ENCODE assay signal across 22 cellular contexts in the genomic region with DNA sequence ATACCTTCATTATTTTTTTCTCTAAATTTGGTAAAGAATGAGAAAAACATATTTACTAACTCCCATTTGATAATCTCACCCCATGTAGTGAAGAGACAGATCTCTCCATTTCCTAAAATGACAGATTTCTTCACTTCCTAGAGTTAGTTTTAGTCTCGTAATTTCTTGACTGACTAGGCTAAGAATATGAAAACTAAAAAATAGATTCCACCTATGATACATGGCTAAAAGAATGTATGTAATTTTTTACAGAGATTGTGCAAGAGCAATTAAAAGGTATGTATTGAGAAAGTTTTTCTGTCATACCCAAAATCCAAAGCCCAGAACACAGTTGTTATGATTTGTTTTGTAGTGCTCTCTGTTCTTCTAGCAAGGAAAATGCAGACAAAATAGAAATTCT. TPM values are rescaled to one million over a fixed set of nuclear protein-coding genes. Genes with fewer than 3 reads are reported as not detected.
DNase-seq lines count a peak whose midpoint lies in the region; ATAC-seq, FAIRE-seq and TF ChIP-seq lines count a peak whose summit lies in the region.
"Had no signal": no experiment of that assay in that cellular context is flagged by ENCODE, and none has a peak within 500 bp of the region (broad histone marks: within the 10 kb centered on the region; RNA-seq: fewer than 3 reads in every experiment).

No MANE protein-coding gene starts in this region.

- H3K9me3 Mint-ChIP-seq in MCF 10A (ENCODE audit: unreplicated experiment): no peaks in the 10 kb centered on the region
- peaks cover 6% of the 10 kb centered on the region for H3K9me3 Mint-ChIP-seq in natural killer cell treated with Interleukin-12 subunit alpha and Interleukin-12 subunit beta and Interleukin-15 and Interleukin-18, amount 100 ng/mL, for 72 hours

- TF ChIP-seq POLR2A in breast epithelium (IDR thresholded peaks at IDR 0.05) (no peak), GM12891 (IDR thresholded peaks at IDR 0.05; ENCODE audit: low read depth, low read length) (no peak)

- no peak for FAIRE-seq in GM12891 (lab: Jason Lieb, UNC)

- no peaks in the 10 kb centered on the region for H3K27me3 ChIP-seq in breast epithelium
- no peaks in the 10 kb centered on the region for H3K27me3 ChIP-seq in smooth muscle cell (ENCODE audit: low read depth)
- H3K27me3 ChIP-seq in lower lobe of right lung (ENCODE audit: low read depth): no peaks in the 10 kb centered on the region

- DNase-seq in MCF 10A (ENCODE audit: unreplicated experiment) (peak; percentile 53), breast epithelium (ENCODE audit: low spot score in 2 of 2) (no peak), RWPE1 (ENCODE audit: low spot score) (peak; percentile 34), epithelial cell of esophagus (ENCODE audit: low read depth) (peak; percentile 44), smooth muscle cell (lab: John Stamatoyannopoulos, UW; ENCODE audit: unreplicated experiment) (no peak), lower lobe of right lung (no peak), GM12891 (ENCODE audit: insufficient read length, low spot score) (no peak)
- DNase-seq in natural killer cell treated with Interleukin-12 subunit alpha and Interleukin-12 subunit beta and Interleukin-15 and Interleukin-18, amount 100 ng/mL, for 72 hours (ENCODE audit: low spot score): no peak
- DNase-seq: 8988T; Calu3; CD8-positive, alpha-beta memory T cell; MV-4-11; NCI-H1694; NCI-H2081; NCI-H2171; NCI-H345; NCI-H524; NCI-H774; OCI-M1 had no signal

- peaks cover 27% of the 10 kb centered on the region for H3K4me1 Mint-ChIP-seq in MCF 10A (ENCODE audit: insufficient read depth, unreplicated experiment)
- no peaks in the 10 kb centered on the region for H3K4me1 Mint-ChIP-seq in natural killer cell treated with Interleukin-12 subunit alpha and Interleukin-12 subunit beta and Interleukin-15 and Interleukin-18, amount 100 ng/mL, for 72 hours (ENCODE audit: low read depth in 2 of 2)
- H3K4me1 Mint-ChIP-seq: CD8-positive, alpha-beta memory T cell had no signal

- H3F3A ChIP-seq in smooth muscle cell (ENCODE audit: low read depth): no peaks in the 10 kb centered on the region

- H3K36me3 Mint-ChIP-seq in MCF 10A (ENCODE audit: insufficient read depth, unreplicated experiment): no peaks in the 10 kb centered on the region
- H3K36me3 Mint-ChIP-seq in natural killer cell treated with Interleukin-12 subunit alpha and Interleukin-12 subunit beta and Interleukin-15 and Interleukin-18, amount 100 ng/mL, for 72 hours: peaks cover 5% of the 10 kb centered on the region
- H3K36me3 Mint-ChIP-seq: CD8-positive, alpha-beta memory T cell had no signal

- no peaks in the 10 kb centered on the region for H3K4me1 ChIP-seq in breast epithelium
- H3K4me1 ChIP-seq in smooth muscle cell (ENCODE audit: low read depth): no peaks in the 10 kb centered on the region
- H3K4me1 ChIP-seq in lower lobe of right lung: no peaks in the 10 kb centered on the region
- H3K4me1 ChIP-seq: HAP-1 had no signal

- no peaks in the 10 kb centered on the region for H4K20me1 ChIP-seq in smooth muscle cell (ENCODE audit: low read depth)

- H3K36me3 ChIP-seq in breast epithelium: no peaks in the 10 kb centered on the region
- no peaks in the 10 kb centered on the region for H3K36me3 ChIP-seq in smooth muscle cell (ENCODE audit: low read depth)
- H3K36me3 ChIP-seq in lower lobe of right lung: no peaks in the 10 kb centered on the region
- H3K36me3 ChIP-seq: HAP-1 had no signal

- CTCF ChIA-PET in MCF 10A (lab: Yijun Ruan, JAX) (interaction anchor here (1.3 kb wide), 1 partner anchor 10 kb away, joined by 3 read pairs; the partner anchor contains the start of gene NALCN), RWPE1 (lab: Yijun Ruan, JAX) (no interaction called here)

- H3K9me3 ChIP-seq in breast epithelium: no peaks in the 10 kb centered on the region
- no peaks in the 10 kb centered on the region for H3K9me3 ChIP-seq in smooth muscle cell (replicated peaks; ENCODE audit: low read depth)
- no peaks in the 10 kb centered on the region for H3K9me3 ChIP-seq in lower lobe of right lung
- H3K9me3 ChIP-seq: HAP-1 had no signal

- ATAC-seq in lower lobe of right lung: no peak
- no peak for ATAC-seq in natural killer cell treated with Interleukin-12 subunit alpha and Interleukin-12 subunit beta and Interleukin-15 and Interleukin-18, amount 100 ng/mL, for 72 hours

- 85% methylated on average over 1 of the region's 1 CpG for WGBS in smooth muscle cell (ENCODE audit: low lambda C conversion rate)

- BruUV-seq in MCF 10A (replicated peaks; lab: Mats Ljungman, UMichigan): no TSS peak

- H3K79me2 ChIP-seq in smooth muscle cell (ENCODE audit: low read depth): no peaks in the 10 kb centered on the region

- no peak overlapping the region for H3K9ac ChIP-seq in smooth muscle cell (ENCODE audit: low read depth)

- peak overlapping the region; percentile 5 for H2AFZ ChIP-seq in smooth muscle cell (ENCODE audit: low read depth)

- intact Hi-C loops in MCF 10A (cut with micrococcal nuclease) (no loop called here), breast epithelium (cut with DNase I; ENCODE audit: low total_unique reads) (no loop called here), lower lobe of right lung (cut with DNase I) (no loop called here)

- no peaks in the 10 kb centered on the region for H3K27me3 Mint-ChIP-seq in MCF 10A (ENCODE audit: insufficient read depth, unreplicated experiment)
- peaks cover 0 to 11% of the 10 kb centered on the region in 2 donors for H3K27me3 Mint-ChIP-seq in natural killer cell treated with Interleukin-12 subunit alpha and Interleukin-12 subunit beta and Interleukin-15 and Interleukin-18, amount 100 ng/mL, for 72 hours

- POLR2A ChIA-PET in MCF 10A (lab: Yijun Ruan, JAX): interaction anchor here (0.7 kb wide), 1 partner anchor 261 kb away, joined by 3 read pairs; no protein-coding TSS in a partner anchor
- POLR2A ChIA-PET in RWPE1 (lab: Yijun Ruan, JAX; ENCODE audit: low non-redundant PET): no interaction called here

- peak overlapping the region; percentile 55 for H3K27ac Mint-ChIP-seq in MCF 10A (ENCODE audit: low read depth, unreplicated experiment)
- no peak overlapping the region for H3K27ac Mint-ChIP-seq in natural killer cell treated with Interleukin-12 subunit alpha and Interleukin-12 subunit beta and Interleukin-15 and Interleukin-18, amount 100 ng/mL, for 72 hours
- H3K27ac Mint-ChIP-seq: CD8-positive, alpha-beta memory T cell had no signal

- H3K27ac ChIP-seq in breast epithelium: no peak overlapping the region
- H3K27ac ChIP-seq in RWPE1: no peak overlapping the region
- H3K27ac ChIP-seq in smooth muscle cell (ENCODE audit: low read depth): no peak overlapping the region
- H3K27ac ChIP-seq in lower lobe of right lung: no peak overlapping the region
- H3K27ac ChIP-seq: C4-2B had no signal

- no peak overlapping the region for H3K4me2 ChIP-seq in smooth muscle cell

- H3K4me3 ChIP-seq in breast epithelium: no peak overlapping the region
- H3K4me3 ChIP-seq in epithelial cell of esophagus (ENCODE audit: low read length): no peak overlapping the region
- H3K4me3 ChIP-seq in smooth muscle cell: no peak overlapping the region
- H3K4me3 ChIP-seq in lower lobe of right lung: no peak overlapping the region
- H3K4me3 ChIP-seq: HAP-1 had no signal

- TF ChIP-seq CTCF in MCF 10A (IDR thresholded peaks at IDR 0.05; ENCODE audit: unreplicated experiment) (no peak), breast epithelium (IDR thresholded peaks at IDR 0.05) (no peak), RWPE1 (conservative IDR thresholded peaks at IDR 0.05; ENCODE audit: low read depth) (no peak), epithelial cell of esophagus (IDR thresholded peaks at IDR 0.05; ENCODE audit: insufficient read depth, low read depth, low read length, missing control alignments) (no peak), smooth muscle cell (IDR thresholded peaks at IDR 0.05; ENCODE audit: borderline replicate concordance, insufficient read depth, poor library complexity, severe bottlenecking) (no peak), lower lobe of right lung (IDR thresholded peaks at IDR 0.05) (no peak)

- peak overlapping the region; percentile 25 for H3K4me3 Mint-ChIP-seq in MCF 10A (ENCODE audit: unreplicated experiment)
- no peak overlapping the region for H3K4me3 Mint-ChIP-seq in natural killer cell treated with Interleukin-12 subunit alpha and Interleukin-12 subunit beta and Interleukin-15 and Interleukin-18, amount 100 ng/mL, for 72 hours
- H3K4me3 Mint-ChIP-seq: CD8-positive, alpha-beta memory T cell had no signal

TF ChIP-seq in GM12891, 5 proteins besides CTCF, POLR2A, EP300 and RAD21:
- TF ChIP-seq TAF1 (IDR thresholded peaks at IDR 0.05; ENCODE audit: low read depth, low read length) (no peak), SPI1 (IDR thresholded peaks at IDR 0.05; ENCODE audit: low read depth, low read length) (no peak), POU2F2 (IDR thresholded peaks at IDR 0.05; ENCODE audit: low read depth, low read length) (no peak), POLR2AphosphoS5 (IDR thresholded peaks at IDR 0.05; ENCODE audit: low read depth, low read length) (no peak), PAX5 (IDR thresholded peaks at IDR 0.05; ENCODE audit: insufficient read depth, low read length, severe bottlenecking) (no peak)

RNA-seq across cellular contexts. Expression of gene NALCN, which starts 9.5 kb away (rescaled TPM):
- 8.5 and 10.4 TPM in 2 replicates for total RNA-seq in MCF 10A (2022)
- total RNA-seq in breast epithelium: 10 to 100 TPM in 1 of 3 donors, 1 to 10 TPM in 1, under 1 TPM in 1; 0.80 to 12.1 (median 1.6) TPM
- total RNA-seq in smooth muscle cell: 6.0 and 7.3 TPM in 2 replicates
- polyA plus RNA-seq in smooth muscle cell: 3.2 and 4.1 TPM in 2 replicates
- total RNA-seq in lower lobe of right lung: 0.83 TPM
- polyA plus RNA-seq in GM12891 (2012; ENCODE audit: low read depth, missing spikeins): 0.01 TPM
- not detected for total RNA-seq in natural killer cell treated with Interleukin-12 subunit alpha and Interleukin-12 subunit beta and Interleukin-15 and Interleukin-18, amount 100 ng/mL, for 72 hours
- total RNA-seq: CD8-positive, alpha-beta memory T cell; Daoy had no signal
- polyA plus RNA-seq: CD8-positive, alpha-beta memory T cell had no signal

RNA-seq across cellular contexts. Expression of gene ITGBL1, which starts 45.7 kb away (rescaled TPM):
- total RNA-seq in MCF 10A (2022): 0.17 TPM in 1 of 2 replicates, not detected in the other
- 10 to 100 TPM in 2 of 3 donors, 1 to 10 TPM in 1; 8.2 to 62.5 (median 18.6) TPM for total RNA-seq in breast epithelium
- total RNA-seq in smooth muscle cell: 0.36 TPM in 1 of 2 replicates, not detected in the other
- polyA plus RNA-seq in smooth muscle cell: 0.29 TPM in 1 of 2 replicates, not detected in the other
- 9.5 TPM for total RNA-seq in lower lobe of right lung
- not detected for polyA plus RNA-seq in GM12891 (2012; ENCODE audit: low read depth, missing spikeins)
- not detected for total RNA-seq in natural killer cell treated with Interleukin-12 subunit alpha and Interleukin-12 subunit beta and Interleukin-15 and Interleukin-18, amount 100 ng/mL, for 72 hours
- total RNA-seq: Calu3; CD8-positive, alpha-beta memory T cell had no signal
- polyA plus RNA-seq: CD8-positive, alpha-beta memory T cell had no signal

Comparison
In these comparisons a context has a peak if more than half of its experiments do, and no peak if none do; other contexts are left out.
1. DNase-seq: peak in MCF 10A (single experiment), RWPE1 (single experiment) and epithelial cell of esophagus (single experiment); none in breast epithelium (0 of 2), smooth muscle cell (single experiment), lower lobe of right lung (single experiment), GM12891 (single experiment) and natural killer cell treated with Interleukin-12 subunit alpha and Interleukin-12 subunit beta and Interleukin-15 and Interleukin-18, amount 100 ng/mL, for 72 hours (single experiment).